ENCODE assay signal across 11 cellular contexts in the genomic region with DNA sequence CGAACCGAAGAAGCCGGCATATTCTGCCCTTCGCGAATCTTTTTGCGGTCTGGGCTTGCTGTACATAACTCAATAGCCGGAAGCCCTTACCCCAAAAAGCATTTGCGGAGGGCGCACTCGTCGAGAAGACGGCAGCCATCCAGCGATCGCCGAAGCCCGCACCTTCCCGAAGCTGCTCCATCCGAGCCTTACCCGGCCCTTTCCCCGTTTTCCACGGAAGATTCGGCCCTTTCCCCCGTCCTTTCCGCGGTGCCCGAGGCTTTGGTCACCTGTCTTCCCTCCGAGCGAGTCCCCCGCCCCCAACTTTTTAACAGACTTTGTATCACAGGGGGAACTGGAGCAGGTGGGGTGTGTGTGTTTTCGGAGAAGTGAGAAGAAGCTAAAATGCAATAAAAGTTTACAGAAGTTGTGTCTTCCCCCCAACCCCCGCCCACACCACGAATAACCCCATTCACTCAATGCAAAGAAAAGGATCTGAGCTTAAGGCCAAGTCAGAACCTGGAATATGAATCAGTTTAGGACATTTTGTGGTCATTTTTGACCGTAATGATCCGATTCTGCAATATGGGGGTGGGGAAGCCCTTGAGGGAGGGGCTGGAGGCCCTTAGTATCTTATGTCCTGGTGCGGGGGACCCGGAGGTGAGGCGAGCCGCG.
DNase-seq lines count a peak whose midpoint lies in the region; ATAC-seq, FAIRE-seq and TF ChIP-seq lines count a peak whose summit lies in the region.
"Had no signal": no experiment of that assay in that cellular context is flagged by ENCODE, and none has a peak within 500 bp of the region (broad histone marks: within the 10 kb centered on the region; RNA-seq: fewer than 3 reads in every experiment).

No MANE protein-coding gene starts in this region.

- H3K27me3 ChIP-seq in left ventricle myocardium inferior (ENCODE audit: low read depth) (peaks cover 100% of the 10 kb centered on the region), GM12878 (replicated peaks in 1 of 2; ENCODE audit: control insufficient read depth in 2 of 2, insufficient read depth in 2 of 2, low read length in 1 of 2) (peaks cover 19 to 38% of the 10 kb centered on the region in 2 experiments), small intestine (ENCODE audit: control insufficient read depth in 2 of 2, insufficient read depth in 2 of 2, low read length in 2 of 2) (peaks cover 17 to 52% of the 10 kb centered on the region in 2 donors)

- H2AFZ ChIP-seq in GM12878 (ENCODE audit: control insufficient read depth, low read depth, low read length) = no peak overlapping the region

- DNase-seq in left ventricle myocardium inferior = no peak
- DNase-seq in left ventricle myocardium superior = no peak
- DNase-seq in GM12878 (ENCODE audit: low read depth, low spot score) = no peak
- no peak for DNase-seq in small intestine
- no peak for DNase-seq in superior temporal gyrus (ENCODE audit: extremely low spot score)
- DNase-seq: activated naive CD4-positive, alpha-beta T cell; Caco-2; NCI-H2171 treated with DMSO at 0.1 percent for 48 hours had no signal

- ATAC-seq in left ventricle myocardium superior (no peak), GM12878 (no peak), HG03442 (IDR thresholded peaks at IDR 0.05; ENCODE audit: unreplicated experiment) (no peak), HG02870 (IDR thresholded peaks at IDR 0.05; ENCODE audit: unreplicated experiment) (no peak)

- CTCF ChIA-PET in GM12878 (lab: Yijun Ruan, JAX) = interaction anchor here (1.0 kb wide), 1 partner anchor 14 kb away, joined by 4 read pairs; no protein-coding TSS in a partner anchor

- no TSS peak for BruUV-seq in GM12878 (replicated peaks; lab: Mats Ljungman, UMichigan)

- POLR2A ChIA-PET in GM12878 (lab: Charles Lee) = no interaction called here

- TF ChIP-seq POLR2A in GM12878 (IDR thresholded peaks at IDR 0.05; ENCODE audit: low read depth, low read length) = no peak

- WGBS in GM12878 (ENCODE audit: insufficient coverage, insufficient replicate concordance, low lambda C conversion rate, missing lambda C conversion rate) = 2% methylated on average over 39 of the region's 39 CpGs
- whole genome bisulfite sequencing in mesodermal cell (ENCODE audit: insufficient coverage in 2 of 2), 2 experiments = 1 to 2% methylated on average over 24 to 27 of the region's 39 CpGs
- WGBS in small intestine, 3 donors = 2 to 8% (median 5%) methylated on average over 39 of the region's 39 CpGs

- peak overlapping the region; percentile 1; the same call in 1 of the 2 replicates for H3K4me2 ChIP-seq in GM12878 (ENCODE audit: control insufficient read depth, insufficient read depth)

- in situ Hi-C loops in GM12878 (cut with MboI) = no loop called here

- H3K9me3 ChIP-seq in left ventricle myocardium inferior (replicated peaks) (no peaks in the 10 kb centered on the region), GM12878 (replicated peaks; ENCODE audit: control insufficient read depth, insufficient read depth, low read length) (no peaks in the 10 kb centered on the region; the same call in 2 of the 3 replicates), mesodermal cell (ENCODE audit: control insufficient read depth, low read length) (no peaks in the 10 kb centered on the region), small intestine (ENCODE audit: control insufficient read depth, low read depth) (no peaks in the 10 kb centered on the region)
- H3K9me3 ChIP-seq: Caco-2 had no signal

- no peak overlapping the region for H3K9ac ChIP-seq in GM12878 (ENCODE audit: control insufficient read depth, insufficient read depth, low read length)

- no peaks in the 10 kb centered on the region for H4K20me1 ChIP-seq in GM12878 (ENCODE audit: control insufficient read depth, insufficient read depth)

- intact Hi-C loops in left ventricle myocardium inferior (cut with micrococcal nuclease) (no loop called here), left ventricle myocardium superior (cut with micrococcal nuclease) (no loop called here), GM12878 (cut with micrococcal nuclease; ENCODE audit: unreplicated experiment) (no loop called here)

- no peaks in the 10 kb centered on the region for H3K36me3 ChIP-seq in left ventricle myocardium inferior
- H3K36me3 ChIP-seq in GM12878 (ENCODE audit: control insufficient read depth in 2 of 2, insufficient read depth in 2 of 2, low read length in 1 of 2) = no peaks in the 10 kb centered on the region
- no peaks in the 10 kb centered on the region for H3K36me3 ChIP-seq in mesodermal cell (ENCODE audit: control insufficient read depth, insufficient read depth, low read length)
- H3K36me3 ChIP-seq in small intestine (ENCODE audit: control insufficient read depth in 2 of 2, insufficient read depth in 2 of 2, low read length in 2 of 2) = no peaks in the 10 kb centered on the region

- peaks cover 57% of the 10 kb centered on the region for H3K4me1 ChIP-seq in left ventricle myocardium inferior
- no peaks in the 10 kb centered on the region for H3K4me1 ChIP-seq in GM12878 (ENCODE audit: control insufficient read depth, insufficient read depth, low read length)
- peaks cover 18% of the 10 kb centered on the region for H3K4me1 ChIP-seq in mesodermal cell (ENCODE audit: control insufficient read depth, insufficient read depth, low read length, poor library complexity, severe bottlenecking)
- H3K4me1 ChIP-seq in small intestine (ENCODE audit: control insufficient read depth in 2 of 2, insufficient read depth in 1 of 2, low read depth in 1 of 2, low read length in 1 of 2) = peaks cover 2 to 3% of the 10 kb centered on the region in 2 donors
- H3K4me1 ChIP-seq: Caco-2 had no signal

- FAIRE-seq in GM12878 (lab: Jason Lieb, UNC) = no peak
- no peak for FAIRE-seq in small intestine (lab: Jason Lieb, UNC)

- no peak for TF ChIP-seq CTCF in left ventricle myocardium inferior (IDR thresholded peaks at IDR 0.05; ENCODE audit: borderline replicate concordance)
- no peak for TF ChIP-seq CTCF in GM12878 (IDR thresholded peaks at IDR 0.05 in 2 of 3, conservative IDR thresholded peaks at IDR 0.05 in 1 of 3; ENCODE audit: control insufficient read depth in 2 of 3, extremely low read depth in 1 of 3, insufficient read depth in 1 of 3, low read depth in 3 of 3, low read length in 3 of 3)

- H3K27ac ChIP-seq in left ventricle myocardium inferior (replicated peaks) (no peak overlapping the region), GM12878 (ENCODE audit: control insufficient read depth, insufficient read depth) (no peak overlapping the region), mesodermal cell (ENCODE audit: low read depth, low read length, severe bottlenecking) (no peak overlapping the region), small intestine (ENCODE audit: low read depth in 1 of 2, low read length in 1 of 2) (no peak overlapping the region)

- TF ChIP-seq RAD21 in GM12878 (IDR thresholded peaks at IDR 0.05; ENCODE audit: insufficient read depth, low read depth, low read length) = no peak

- H3K4me3 ChIP-seq in left ventricle myocardium inferior = peak overlapping the region; percentile 73
- no peak overlapping the region for H3K4me3 ChIP-seq in GM12878
- H3K4me3 ChIP-seq in mesodermal cell (ENCODE audit: extremely low read depth, insufficient read depth, low read length, poor library complexity, severe bottlenecking) = peak overlapping the region; percentile 43
- no peak overlapping the region for H3K4me3 ChIP-seq in small intestine (ENCODE audit: low read depth in 1 of 2, low read length in 2 of 2)

- TF ChIP-seq EP300 in GM12878 (IDR thresholded peaks at IDR 0.05; ENCODE audit: borderline replicate concordance in 1 of 2, control insufficient read depth in 1 of 2, low read depth in 2 of 2, low read length in 2 of 2) = no peak

- H3K79me2 ChIP-seq in GM12878 (ENCODE audit: control insufficient read depth, insufficient read depth, low read length) = no peaks in the 10 kb centered on the region

- RAD21 ChIA-PET in GM12878 (lab: Charles Lee; ENCODE audit: unreplicated experiment) = no interaction called here

- SMC1A ChIA-PET in GM12878 (lab: Charles Lee; ENCODE audit: uncharacterized antibody, unreplicated experiment) = no interaction called here

TF ChIP-seq in GM12878, 131 proteins besides CTCF, POLR2A, EP300 and RAD21:
- TF ChIP-seq SUZ12 (IDR thresholded peaks at IDR 0.05; ENCODE audit: unreplicated experiment) = peak; percentile 33
- TF ChIP-seq CEBPB (IDR thresholded peaks at IDR 0.05; ENCODE audit: borderline replicate concordance in 1 of 2, low read depth in 2 of 2, low read length in 2 of 2) = no peak

Comparison
In these comparisons a context has a peak if more than half of its experiments do, and no peak if none do; other contexts are left out.
1. H3K4me3 ChIP-seq: peak in left ventricle myocardium inferior (single experiment) and mesodermal cell (single experiment); none in GM12878 (single experiment) and small intestine (0 of 2).